Comparison of ENCODE assay signal across 7 cellular contexts in genomic region chr1:53890522-53890941, GRCh38. TPM values are rescaled to one million over a fixed set of nuclear protein-coding genes. Genes with fewer than 3 reads are reported as not detected.
DNase-seq lines count a peak whose midpoint lies in the region; ATAC-seq and TF ChIP-seq lines count a peak whose summit lies in the region.

No MANE protein-coding gene starts in this region.

- ATAC-seq in GM19455 (IDR thresholded peaks at IDR 0.05; ENCODE audit: unreplicated experiment) (peak; percentile 19), GM19467 (IDR thresholded peaks at IDR 0.05; ENCODE audit: unreplicated experiment) (no peak)

- H2AFZ ChIP-seq in smooth muscle cell (ENCODE audit: low read depth) = peak overlapping the region; percentile 97

- TF ChIP-seq CTCF in epithelial cell of proximal tubule (conservative IDR thresholded peaks at IDR 0.05; ENCODE audit: low read depth, low read length) (no peak), smooth muscle cell (IDR thresholded peaks at IDR 0.05; ENCODE audit: borderline replicate concordance, insufficient read depth, poor library complexity, severe bottlenecking) (no peak)

- H3K4me3 ChIP-seq in SJCRH30 (peak overlapping the region; percentile 85), epithelial cell of proximal tubule (ENCODE audit: low read depth, low read length) (peak overlapping the region; percentile 82), smooth muscle cell (peak overlapping the region; percentile 90)

- no peaks in the 10 kb centered on the region for H3K79me2 ChIP-seq in smooth muscle cell (ENCODE audit: low read depth)

- TF ChIP-seq POLR2A in erythroblast (IDR thresholded peaks at IDR 0.05; ENCODE audit: low read length) = no peak

- DNase-seq in SJCRH30 = peak in 1 of 2 experiments; percentile 22
- no peak for DNase-seq in epithelial cell of proximal tubule (ENCODE audit: low read depth)
- DNase-seq in smooth muscle cell (lab: John Stamatoyannopoulos, UW; ENCODE audit: unreplicated experiment) = no peak
- DNase-seq in erythroblast (lab: John Stamatoyannopoulos, UW) = no peak
- no peak for DNase-seq in NCI-H2171 treated with DMSO at 0.1 percent for 48 hours (lab: John Stamatoyannopoulos, UW)

- H3K36me3 ChIP-seq in SJCRH30 = no peaks in the 10 kb centered on the region
- no peaks in the 10 kb centered on the region for H3K36me3 ChIP-seq in smooth muscle cell (ENCODE audit: low read depth)

- H3K4me2 ChIP-seq in smooth muscle cell = peak overlapping the region; percentile 80

- H3K9ac ChIP-seq in smooth muscle cell (ENCODE audit: low read depth) = peak overlapping the region; percentile 90

- H4K20me1 ChIP-seq in smooth muscle cell (ENCODE audit: low read depth) = no peaks in the 10 kb centered on the region

- WGBS in smooth muscle cell (ENCODE audit: low lambda C conversion rate) = 89% methylated on average over 7 of the region's 7 CpGs

- H3K27me3 ChIP-seq in SJCRH30 (no peaks in the 10 kb centered on the region; the same call in 1 of the 2 replicates), smooth muscle cell (ENCODE audit: low read depth) (no peaks in the 10 kb centered on the region)

- peaks cover 3% of the 10 kb centered on the region for H3F3A ChIP-seq in smooth muscle cell (ENCODE audit: low read depth)

- no peaks in the 10 kb centered on the region for H3K9me3 ChIP-seq in SJCRH30 (replicated peaks)
- H3K9me3 ChIP-seq in smooth muscle cell (replicated peaks; ENCODE audit: low read depth) = no peaks in the 10 kb centered on the region

- H3K4me1 ChIP-seq in SJCRH30 (peaks cover 4% of the 10 kb centered on the region; the same call in 1 of the 2 replicates), smooth muscle cell (ENCODE audit: low read depth) (peaks cover 6% of the 10 kb centered on the region)

- H3K27ac ChIP-seq in SJCRH30 (no peak overlapping the region), smooth muscle cell (ENCODE audit: low read depth) (peak overlapping the region; percentile 93)

RNA-seq across cellular contexts. Expression of gene YIPF1, which starts 0.9 kb away (rescaled TPM):
- 16.7 and 17.0 TPM in 2 replicates for total RNA-seq in SJCRH30 (2014; rRNA removed; shearing (Covaris generic))
- total RNA-seq in epithelial cell of proximal tubule (27.6 and 32.4 TPM in 2 replicates), smooth muscle cell (44.2 and 45.9 TPM in 2 replicates)
- polyA plus RNA-seq in smooth muscle cell = 32.4 and 33.0 TPM in 2 replicates

RNA-seq across cellular contexts. Expression of gene DIO1, which starts 3.5 kb away (rescaled TPM):
- total RNA-seq in SJCRH30 (2014; rRNA removed; shearing (Covaris generic)) = not detected in 2 replicates
- not detected in 2 replicates for total RNA-seq in epithelial cell of proximal tubule
- total RNA-seq in smooth muscle cell = not detected in 2 replicates
- 0.16 TPM in 1 of 2 replicates, not detected in the other for polyA plus RNA-seq in smooth muscle cell

RNA-seq across cellular contexts. Expression of gene NDC1, which starts 52.4 kb away (rescaled TPM):
- total RNA-seq in SJCRH30 (2014; rRNA removed; shearing (Covaris generic)) = 96.4 and 107 TPM in 2 replicates
- total RNA-seq in epithelial cell of proximal tubule = 40.9 and 63.7 TPM in 2 replicates
- 20.2 and 28.4 TPM in 2 replicates for total RNA-seq in smooth muscle cell
- 4.9 and 5.5 TPM in 2 replicates for polyA plus RNA-seq in smooth muscle cell

RNA-seq across cellular contexts. Expression of gene IFT25, which starts 55.0 kb away (rescaled TPM):
- 110 and 119 TPM in 2 replicates for total RNA-seq in SJCRH30 (2014; rRNA removed; shearing (Covaris generic))
- total RNA-seq in epithelial cell of proximal tubule = 31.5 and 37.9 TPM in 2 replicates
- total RNA-seq in smooth muscle cell = 23.3 and 27.4 TPM in 2 replicates
- 45.1 and 46.3 TPM in 2 replicates for polyA plus RNA-seq in smooth muscle cell

RNA-seq across cellular contexts. Expression of gene LRRC42, which starts 55.6 kb away (rescaled TPM):
- 48.4 and 50.7 TPM in 2 replicates for total RNA-seq in SJCRH30 (2014; rRNA removed; shearing (Covaris generic))
- total RNA-seq in epithelial cell of proximal tubule (46.7 and 48.0 TPM in 2 replicates), smooth muscle cell (36.5 and 56.2 TPM in 2 replicates)
- polyA plus RNA-seq in smooth muscle cell = 37.0 and 38.0 TPM in 2 replicates
